Comparison of ENCODE assay signal across 2 cellular contexts in genomic region chr1:184635347-184636155, GRCh38.
TF ChIP-seq lines count a peak whose summit lies in the region.

No MANE protein-coding gene starts in this region.

TF ChIP-seq in IMR-90, 13 proteins besides CTCF, POLR2A, EP300 and RAD21 (continued from another document):
- TF ChIP-seq ELK1 (IDR thresholded peaks at IDR 0.05; ENCODE audit: borderline replicate concordance, low read depth, low read length) (no peak), FOS (IDR thresholded peaks at IDR 0.05; ENCODE audit: low read depth, low read length) (no peak), MAZ (IDR thresholded peaks at IDR 0.05; ENCODE audit: borderline replicate concordance, low read depth, low read length) (no peak), NFE2L2 (IDR thresholded peaks at IDR 0.05; ENCODE audit: low read depth, low read length) (no peak), RCOR1 (IDR thresholded peaks at IDR 0.05; ENCODE audit: insufficient replicate concordance, low read length) (no peak), BHLHE40 (IDR thresholded peaks at IDR 0.05; ENCODE audit: low read depth, low read length) (no peak), USF2 (IDR thresholded peaks at IDR 0.05; ENCODE audit: low read depth, low read length) (no peak), MAFK (IDR thresholded peaks at IDR 0.05; ENCODE audit: low read depth, low read length) (no peak)
TF ChIP-seq in IMR-90: peak in this region for 0.

TF ChIP-seq in H1, 55 proteins besides CTCF, POLR2A, EP300 and RAD21 (continued from another document):
- TF ChIP-seq PHF8 (conservative IDR thresholded peaks at IDR 0.05; ENCODE audit: low read depth, low read length) (no peak), CHD1 (IDR thresholded peaks at IDR 0.05; ENCODE audit: low read depth, low read length) (no peak), MAFK (IDR thresholded peaks at IDR 0.05; ENCODE audit: low read depth, low read length) (no peak), RXRA (IDR thresholded peaks at IDR 0.05; ENCODE audit: insufficient read depth, low read depth, low read length) (no peak), RFX5 (IDR thresholded peaks at IDR 0.05; ENCODE audit: borderline replicate concordance, low read depth, low read length) (no peak), ZNF274 (IDR thresholded peaks at IDR 0.05; ENCODE audit: borderline replicate concordance, extremely low read depth, low read length) (no peak), EZH2 (IDR thresholded peaks at IDR 0.05; ENCODE audit: low read depth, low read length, severe bottlenecking) (no peak), SRF (IDR thresholded peaks at IDR 0.05; ENCODE audit: low read depth, low read length) (no peak), ATF2 (IDR thresholded peaks at IDR 0.05; ENCODE audit: low read length) (no peak), BRCA1 (IDR thresholded peaks at IDR 0.05; ENCODE audit: low read depth, low read length) (no peak), CREB1 (IDR thresholded peaks at IDR 0.05) (no peak), ATF3 (IDR thresholded peaks at IDR 0.05; ENCODE audit: insufficient read depth, low read depth, low read length) (no peak)
